ENCODE assay signal across 10 cellular contexts in genomic region chr6:83536647-83537589, GRCh38. TPM values are rescaled to one million over a fixed set of nuclear protein-coding genes. Genes with fewer than 3 reads are reported as not detected.
DNase-seq lines count a peak whose midpoint lies in the region; ATAC-seq and TF ChIP-seq lines count a peak whose summit lies in the region.
"Had no signal": no experiment of that assay in that cellular context is flagged by ENCODE, and none has a peak within 500 bp of the region (broad histone marks: within the 10 kb centered on the region; RNA-seq: fewer than 3 reads in every experiment).

No MANE protein-coding gene starts in this region.

- H3K27me3 Mint-ChIP-seq in natural killer cell (ENCODE audit: low read depth in 2 of 2) (peaks cover 13 to 28% of the 10 kb centered on the region in 2 donors), osteocyte (ENCODE audit: unreplicated experiment) (peaks cover 42% of the 10 kb centered on the region)
- H3K27me3 Mint-ChIP-seq in natural killer cell treated with Interleukin-12 subunit alpha and Interleukin-12 subunit beta and Interleukin-15 and Interleukin-18, amount 100 ng/mL, for 72 hours, result peaks cover 30 to 38% of the 10 kb centered on the region in 2 donors

- H3K27ac Mint-ChIP-seq in natural killer cell, result no peak overlapping the region
- no peak overlapping the region for H3K27ac Mint-ChIP-seq in natural killer cell treated with Interleukin-12 subunit alpha and Interleukin-12 subunit beta and Interleukin-15 and Interleukin-18, amount 100 ng/mL, for 72 hours
- no peak overlapping the region for H3K27ac Mint-ChIP-seq in osteocyte (ENCODE audit: unreplicated experiment)

- ATAC-seq in natural killer cell (no peak), GM19023 (IDR thresholded peaks at IDR 0.05; ENCODE audit: unreplicated experiment) (peak; percentile 17), HG03520 (IDR thresholded peaks at IDR 0.05; ENCODE audit: unreplicated experiment) (peak; percentile 22), GM19351 (IDR thresholded peaks at IDR 0.05; ENCODE audit: unreplicated experiment) (no peak)
- no peak for ATAC-seq in natural killer cell treated with Interleukin-12 subunit alpha and Interleukin-12 subunit beta and Interleukin-15 and Interleukin-18, amount 100 ng/mL, for 72 hours

- H3K4me1 Mint-ChIP-seq in natural killer cell (peaks cover 0 to 4% of the 10 kb centered on the region in 2 donors), osteocyte (ENCODE audit: unreplicated experiment) (no peaks in the 10 kb centered on the region)
- no peaks in the 10 kb centered on the region for H3K4me1 Mint-ChIP-seq in natural killer cell treated with Interleukin-12 subunit alpha and Interleukin-12 subunit beta and Interleukin-15 and Interleukin-18, amount 100 ng/mL, for 72 hours (ENCODE audit: low read depth in 2 of 2)

- TF ChIP-seq CTCF in natural killer cell (IDR thresholded peaks at IDR 0.05) (peak; percentile 22), osteocyte (IDR thresholded peaks at IDR 0.05) (no peak)

- H3K4me3 Mint-ChIP-seq in natural killer cell, result no peak overlapping the region
- no peak overlapping the region for H3K4me3 Mint-ChIP-seq in natural killer cell treated with Interleukin-12 subunit alpha and Interleukin-12 subunit beta and Interleukin-15 and Interleukin-18, amount 100 ng/mL, for 72 hours
- H3K4me3 Mint-ChIP-seq in osteocyte (ENCODE audit: unreplicated experiment), result no peak overlapping the region
- H3K4me3 Mint-ChIP-seq: CD8-positive, alpha-beta memory T cell had no signal

- no peak for DNase-seq in natural killer cell
- no peak for DNase-seq in natural killer cell treated with Interleukin-12 subunit alpha and Interleukin-12 subunit beta and Interleukin-15 and Interleukin-18, amount 100 ng/mL, for 72 hours (ENCODE audit: low spot score)
- no peak for DNase-seq in SKM-1 (lab: John Stamatoyannopoulos, UW; ENCODE audit: unreplicated experiment)
- no peak for DNase-seq in osteocyte (ENCODE audit: extremely low spot score, unreplicated experiment)
- DNase-seq: GF-D8 had no signal

- H3K9me3 Mint-ChIP-seq in natural killer cell, result no peaks in the 10 kb centered on the region
- H3K9me3 Mint-ChIP-seq in natural killer cell treated with Interleukin-12 subunit alpha and Interleukin-12 subunit beta and Interleukin-15 and Interleukin-18, amount 100 ng/mL, for 72 hours, result no peaks in the 10 kb centered on the region
- no peaks in the 10 kb centered on the region for H3K9me3 Mint-ChIP-seq in osteocyte (ENCODE audit: unreplicated experiment)

- no peaks in the 10 kb centered on the region for H3K36me3 Mint-ChIP-seq in natural killer cell
- H3K36me3 Mint-ChIP-seq in natural killer cell treated with Interleukin-12 subunit alpha and Interleukin-12 subunit beta and Interleukin-15 and Interleukin-18, amount 100 ng/mL, for 72 hours, result no peaks in the 10 kb centered on the region
- H3K36me3 Mint-ChIP-seq in osteocyte (ENCODE audit: unreplicated experiment), result no peaks in the 10 kb centered on the region
- H3K36me3 Mint-ChIP-seq: CD8-positive, alpha-beta memory T cell had no signal

- intact Hi-C loops in natural killer cell (cut with micrococcal nuclease), result no loop called here

RNA-seq across cellular contexts. Expression of gene PRSS35, which starts 24.6 kb away (rescaled TPM):
- total RNA-seq in natural killer cell (not detected), osteocyte (24.5 and 26.5 TPM in 2 replicates)
- total RNA-seq in natural killer cell treated with Interleukin-12 subunit alpha and Interleukin-12 subunit beta and Interleukin-15 and Interleukin-18, amount 100 ng/mL, for 72 hours, result not detected
- total RNA-seq: CD8-positive, alpha-beta memory T cell; H4 had no signal

Comparison
In these comparisons a context has a peak if more than half of its experiments do, and no peak if none do; other contexts are left out.
1. ATAC-seq: peak in GM19023 (single experiment) and HG03520 (single experiment); none in natural killer cell (0 of 3), natural killer cell treated with Interleukin-12 subunit alpha and Interleukin-12 subunit beta and Interleukin-15 and Interleukin-18, amount 100 ng/mL, for 72 hours (0 of 2) and GM19351 (single experiment).
2. RNA of gene PRSS35, which starts 24.6 kb away (total RNA-seq): 24.5 to 26.5 TPM in osteocyte; not detected in natural killer cell and not detected in natural killer cell treated with Interleukin-12 subunit alpha and Interleukin-12 subunit beta and Interleukin-15 and Interleukin-18, amount 100 ng/mL, for 72 hours; every median in the first group is over 10 times any median in the second.